In genomic region chr15:34969340-34970097, GRCh38 we compare ENCODE assay signal across 1 cellular context.
TF ChIP-seq lines count a peak whose summit lies in the region.

TSS of gene AQR (minus strand) at chr15:34969742. CDS start at chr15:34969613, 129 bp downstream.

TF ChIP-seq in K562, 482 proteins besides CTCF, POLR2A, EP300 and RAD21 (continued from another document and continues in another):
- TF ChIP-seq STAT5A (IDR thresholded peaks at IDR 0.05; ENCODE audit: borderline replicate concordance, low read length) (no peak), SIRT6 (IDR thresholded peaks at IDR 0.05; ENCODE audit: low read depth, low read length) (no peak), ZNF655 (CRISPR knock-in tag; IDR thresholded peaks at IDR 0.05) (no peak), PYGO2 (tag; IDR thresholded peaks at IDR 0.05) (0 out of 2 replicates have a peak, but pooled peaks have one; percentile 19), CBX1 (IDR thresholded peaks at IDR 0.05; ENCODE audit: low read depth) (no peak; the same call in 1 of the 2 replicates), KLF6 (CRISPR knock-in tag; IDR thresholded peaks at IDR 0.05; ENCODE audit: borderline replicate concordance) (no peak), ZNF282 (CRISPR knock-in tag; IDR thresholded peaks at IDR 0.05) (no peak), ZNF764 (CRISPR knock-in tag; IDR thresholded peaks at IDR 0.05; ENCODE audit: low read depth) (no peak), KDM2B (CRISPR knock-in tag; IDR thresholded peaks at IDR 0.05) (no peak), MAFK (IDR thresholded peaks at IDR 0.05; ENCODE audit: low read length) (peak; percentile 19; the same call in 1 of the 2 replicates), HNRNPL (IDR thresholded peaks at IDR 0.05; ENCODE audit: low read depth, low read length) (no peak), MYC (IDR thresholded peaks at IDR 0.05; ENCODE audit: low read depth, low read length) (peak; percentile 82), MYC (CRISPR knock-in tag; IDR thresholded peaks at IDR 0.05; ENCODE audit: borderline replicate concordance, low read depth) (peak; percentile 64; the same call in 1 of the 2 replicates), ZFP36 (IDR thresholded peaks at IDR 0.05; ENCODE audit: low read depth, low read length, partially characterized antibody) (peak; percentile 20), CREB1 (IDR thresholded peaks at IDR 0.05) (peak; percentile 73), CREB1 (CRISPR knock-in tag; IDR thresholded peaks at IDR 0.05) (peak; percentile 79), SRF (CRISPR knock-in tag; IDR thresholded peaks at IDR 0.05) (peak in 1 of 2 experiments; percentile 56; a peak in 1 of 4 replicates), KDM4B (IDR thresholded peaks at IDR 0.05; ENCODE audit: borderline replicate concordance in 2 of 2, low read depth in 1 of 2) (peak in 1 of 2 experiments; percentile 99; a peak in 1 of 4 replicates), MGA (IDR thresholded peaks at IDR 0.05) (no peak; the same call in 1 of the 2 replicates), REST (CRISPR knock-in tag; IDR thresholded peaks at IDR 0.05; ENCODE audit: low read depth) (no peak), MAX (CRISPR knock-in tag; IDR thresholded peaks at IDR 0.05) (peak; percentile 41), CSDE1 (IDR thresholded peaks at IDR 0.05) (no peak), ZNF511 (CRISPR knock-in tag; IDR thresholded peaks at IDR 0.05) (no peak), NFRKB (IDR thresholded peaks at IDR 0.05; ENCODE audit: low read depth) (no peak), FOXP1 (CRISPR knock-in tag; IDR thresholded peaks at IDR 0.05) (no peak), ZNF696 (CRISPR knock-in tag; conservative IDR thresholded peaks at IDR 0.05) (no peak), ZFX (CRISPR knock-in tag; IDR thresholded peaks at IDR 0.05) (peak; percentile 54), JUNB (CRISPR knock-in tag; conservative IDR thresholded peaks at IDR 0.05) (no peak), POLR2B (IDR thresholded peaks at IDR 0.05; ENCODE audit: low read depth, partially characterized antibody) (peak; percentile 94), ELF1 (tag; IDR thresholded peaks at IDR 0.05) (peak; percentile 91), ZNF57 (CRISPR knock-in tag; IDR thresholded peaks at IDR 0.05) (no peak), ZNF384 (IDR thresholded peaks at IDR 0.05; ENCODE audit: low read depth, low read length) (peak; percentile 28; the same call in 1 of the 2 replicates), GABPB2 (CRISPR knock-in tag; conservative IDR thresholded peaks at IDR 0.05) (no peak), TBL1XR1 (IDR thresholded peaks at IDR 0.05; ENCODE audit: low read length in 2 of 2) (peak in 1 of 2 experiments; percentile 74; a peak in 2 of 4 replicates), ZKSCAN1 (IDR thresholded peaks at IDR 0.05; ENCODE audit: low read depth, low read length) (peak; percentile 71; the same call in 1 of the 2 replicates), NR1H2 (CRISPR knock-in tag; IDR thresholded peaks at IDR 0.05) (no peak), HDAC6 (IDR thresholded peaks at IDR 0.05; ENCODE audit: low read depth, low read length) (no peak), CCAR2 (IDR thresholded peaks at IDR 0.05; ENCODE audit: low read depth, low read length) (peak; percentile 32; the same call in 1 of the 2 replicates), ESRRA (IDR thresholded peaks at IDR 0.05; ENCODE audit: borderline replicate concordance, low read depth) (peak; percentile 76), HNRNPUL1 (IDR thresholded peaks at IDR 0.05; ENCODE audit: low read length) (no peak), NFE2 (IDR thresholded peaks at IDR 0.05; ENCODE audit: low read depth) (0 out of 2 replicates have a peak, but pooled peaks have one; percentile 6), SOX6 (IDR thresholded peaks at IDR 0.05) (peak; percentile 71), USF1 (CRISPR knock-in tag; IDR thresholded peaks at IDR 0.05) (no peak), RFX5 (IDR thresholded peaks at IDR 0.05; ENCODE audit: low read depth, low read length) (no peak), NUFIP1 (IDR thresholded peaks at IDR 0.05; ENCODE audit: partially characterized antibody) (no peak), COPS2 (conservative IDR thresholded peaks at IDR 0.05) (no peak), POLR3G (IDR thresholded peaks at IDR 0.05; ENCODE audit: extremely low read depth, insufficient read length, insufficient replicate concordance) (no peak), PHTF2 (CRISPR knock-in tag; IDR thresholded peaks at IDR 0.05) (no peak), ZNF174 (CRISPR knock-in tag; IDR thresholded peaks at IDR 0.05) (0 out of 2 replicates have a peak, but pooled peaks have one; percentile 24), KLF16 (IDR thresholded peaks at IDR 0.05) (no peak), THRAP3 (IDR thresholded peaks at IDR 0.05; ENCODE audit: borderline replicate concordance) (no peak), NCOA6 (IDR thresholded peaks at IDR 0.05) (no peak), FOXJ3 (CRISPR knock-in tag; IDR thresholded peaks at IDR 0.05) (no peak), ZNF311 (CRISPR knock-in tag; IDR thresholded peaks at IDR 0.05) (no peak), ZBTB26 (CRISPR knock-in tag; IDR thresholded peaks at IDR 0.05) (0 out of 2 replicates have a peak, but pooled peaks have one; percentile 63)
